In genomic region chr15:42593143-42593542, GRCh38 we compare ENCODE assay signal across 20 cellular contexts. TPM values are rescaled to one million over a fixed set of nuclear protein-coding genes. Genes with fewer than 3 reads are reported as not detected.
DNase-seq lines count a peak whose midpoint lies in the region; ATAC-seq and TF ChIP-seq lines count a peak whose summit lies in the region.
"Had no signal": no experiment of that assay in that cellular context is flagged by ENCODE, and none has a peak within 500 bp of the region (broad histone marks: within the 10 kb centered on the region; RNA-seq: fewer than 3 reads in every experiment).

No MANE protein-coding gene starts in this region.

- DNase-seq in coronary artery (ENCODE audit: low spot score) (no peak), heart right ventricle (peak; percentile 29 to 57), sciatic nerve (ENCODE audit: low spot score) (peak; percentile 69), vagina (ENCODE audit: extremely low spot score in 2 of 2) (peak in 1 of 2 donors; percentile 89), HUDEP-2 (lab: John Stamatoyannopoulos, UW; ENCODE audit: unreplicated experiment in 76 of 76) (no peak), SKM-1 (lab: John Stamatoyannopoulos, UW; ENCODE audit: unreplicated experiment) (no peak), NCI-H2171 (lab: John Stamatoyannopoulos, UW) (no peak)
- DNase-seq: activated CD8-positive, alpha-beta memory T cell treated with anti-CD3 and anti-CD28 coated beads, Interleukin-2, amount 50 U/mL, for 4 hours; activated naive CD4-positive, alpha-beta T cell treated with anti-CD3 and anti-CD28 coated beads, Interleukin-2, amount 50 U/mL, for 16 hours; brain microvascular endothelial cell; effector CD4-positive, alpha-beta T cell; immature natural killer cell; NCI-H345; SHP77; small intestine; T-helper 2 cell had no signal

- peak overlapping the region; percentile 58 to 75 for H3K27ac ChIP-seq in coronary artery
- H3K27ac ChIP-seq in heart right ventricle: peak overlapping the region; percentile 28 to 78 (median 68)
- H3K27ac ChIP-seq in vagina: peak overlapping the region; percentile 79
- H3K27ac ChIP-seq: BLaER1 treated with 17β-estradiol and CSF1 and Interleukin-3, amounts not matched to agents 10 nM and 100 nM; brain microvascular endothelial cell; KMS-11; neutrophil had no signal

- TF ChIP-seq CTCF in coronary artery (IDR thresholded peaks at IDR 0.05) (no peak), heart right ventricle (IDR thresholded peaks at IDR 0.05) (no peak), vagina (IDR thresholded peaks at IDR 0.05) (no peak)

- peak; percentile 61 to 89 (median 86) for ATAC-seq in heart right ventricle
- peak; percentile 95 for ATAC-seq in sciatic nerve
- ATAC-seq: stimulated activated effector memory CD8-positive, alpha-beta T cell treated with anti-CD3 and anti-CD28 coated beads, Interleukin-12 subunit alpha, Interleukin-12 subunit beta, amount 100 ng/mL, for 72 hours had no signal

- no peak overlapping the region for H3K4me3 ChIP-seq in coronary artery
- peak overlapping the region in 1 of 10 donors; percentile 13 for H3K4me3 ChIP-seq in heart right ventricle
- H3K4me3 ChIP-seq in vagina: no peak overlapping the region
- H3K4me3 ChIP-seq: BLaER1 treated with 17β-estradiol and CSF1 and Interleukin-3, amounts not matched to agents 10 nM and 100 nM had no signal

- no peak for TF ChIP-seq POLR2A in vagina (IDR thresholded peaks at IDR 0.05)

- H3K4me1 ChIP-seq in heart right ventricle (peaks cover 3 to 73% (median 36%) of the 10 kb centered on the region in 9 donors), vagina (peaks cover 28% of the 10 kb centered on the region)

- H3K27me3 ChIP-seq in heart right ventricle (no peaks in the 10 kb centered on the region), vagina (no peaks in the 10 kb centered on the region)
- H3K27me3 ChIP-seq: BLaER1 treated with 17β-estradiol and CSF1 and Interleukin-3, amounts not matched to agents 10 nM and 100 nM; brain microvascular endothelial cell; neutrophil had no signal

- H3K36me3 ChIP-seq in heart right ventricle (peaks cover 0 to 43% (median 0%) of the 10 kb centered on the region in 9 donors), vagina (no peaks in the 10 kb centered on the region)
- H3K36me3 ChIP-seq: brain microvascular endothelial cell, neutrophil had no signal

- no peaks in the 10 kb centered on the region for H3K9me3 ChIP-seq in heart right ventricle
- H3K9me3 ChIP-seq in vagina: no peaks in the 10 kb centered on the region
- H3K9me3 ChIP-seq: BLaER1 treated with 17β-estradiol and CSF1 and Interleukin-3, amounts not matched to agents 10 nM and 100 nM; neutrophil had no signal

- WGBS in heart right ventricle, 2 donors: 41 to 47% methylated on average over 4 of the region's 4 CpGs

- intact Hi-C loops in heart right ventricle (cut with DNase I) (loop anchor here in 1 of 10 donors (10.0 kb wide), 1 partner anchor 52 kb away; no protein-coding TSS in a partner anchor), sciatic nerve (cut with DNase I) (no loop called here), vagina (cut with DNase I) (no loop called here)

RNA-seq across cellular contexts. Expression of gene STARD9, which starts 17.7 kb away (rescaled TPM):
- total RNA-seq in heart right ventricle: 1 to 10 TPM; 2.7 to 9.6 (median 6.1) TPM
- polyA plus RNA-seq in heart right ventricle: 10 to 100 TPM in 1 of 2 donors, 1 to 10 TPM in 1; 2.3 to 15.7 TPM
- 77.3 TPM for total RNA-seq in sciatic nerve
- 35.1 TPM for total RNA-seq in vagina

RNA-seq across cellular contexts. Expression of gene HAUS2, which starts 44.5 kb away (rescaled TPM):
- 10 to 100 TPM in 8 of 10 donors, 1 to 10 TPM in 2; 8.5 to 17.0 (median 11.9) TPM for total RNA-seq in heart right ventricle
- 1 to 10 TPM; 5.5 to 9.1 TPM for polyA plus RNA-seq in heart right ventricle
- total RNA-seq in sciatic nerve: 20.0 TPM
- total RNA-seq in vagina: 25.8 TPM

RNA-seq across cellular contexts. Expression of gene LRRC57, which starts 44.5 kb away (rescaled TPM):
- total RNA-seq in heart right ventricle (10 to 100 TPM; 12.1 to 24.6 (median 16.6) TPM), sciatic nerve (19.8 TPM), vagina (25.3 TPM)
- 1 to 10 TPM; 3.7 to 6.9 TPM for polyA plus RNA-seq in heart right ventricle

Comparison
In these comparisons a context has a peak if more than half of its experiments do, and no peak if none do; other contexts are left out.
1. DNase-seq: peak in heart right ventricle (2 of 2) and sciatic nerve (single experiment); none in coronary artery (single experiment), HUDEP-2 (0 of 76), SKM-1 (single experiment) and NCI-H2171 (single experiment).
2. Peak in every context shown above with its lines, with median percentiles within 50 percentile points of each other: H3K27ac ChIP-seq.